9 cellular contexts compared by ENCODE assay signal in the genomic region with DNA sequence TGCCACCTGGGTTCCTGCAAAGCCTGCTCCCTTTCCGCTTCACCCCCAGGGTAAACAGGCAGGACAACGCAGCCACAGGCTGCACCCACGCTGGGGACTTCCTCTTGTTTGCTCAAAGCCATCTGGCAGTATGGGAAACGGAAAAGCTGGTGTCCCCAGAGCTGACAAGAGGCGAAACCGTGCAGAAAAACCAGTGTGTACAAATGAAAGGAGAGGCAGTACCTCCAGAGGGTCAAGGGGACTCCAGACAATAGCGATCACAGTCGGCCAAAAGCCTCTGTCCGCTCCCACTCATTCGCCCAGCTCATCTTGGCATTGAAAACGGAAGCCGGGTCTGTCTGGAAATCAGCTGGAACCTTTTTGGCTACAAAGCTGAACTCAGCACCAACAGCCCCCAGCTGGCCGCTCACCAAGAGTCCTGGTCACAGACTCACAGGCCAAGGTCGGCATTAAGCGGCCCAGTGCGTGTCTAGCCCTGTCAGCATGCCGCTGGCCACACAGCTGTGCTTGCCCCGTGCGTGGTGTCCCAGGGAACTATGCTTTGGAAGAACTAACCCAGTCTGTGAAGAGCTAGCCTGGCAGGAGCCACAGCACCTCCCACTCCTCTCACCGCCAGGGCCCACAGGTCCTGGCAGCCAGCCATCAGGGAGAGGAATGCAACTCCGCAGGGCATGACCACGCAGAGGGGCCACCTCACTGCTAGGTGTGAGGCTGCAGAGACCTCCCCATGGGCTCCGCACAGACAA. TPM values are rescaled to one million over a fixed set of nuclear protein-coding genes. Genes with fewer than 3 reads are reported as not detected.
A peak's percentile ranks its signal among the peaks of the same experiment; 100 is the strongest.
DNase-seq lines count a peak whose midpoint lies in the region; ATAC-seq and TF ChIP-seq lines count a peak whose summit lies in the region.
"Had no signal": no experiment of that assay in that cellular context is flagged by ENCODE, and none has a peak within 500 bp of the region (broad histone marks: within the 10 kb centered on the region; RNA-seq: fewer than 3 reads in every experiment).

No MANE protein-coding gene starts in this region.

- peak overlapping the region; percentile 51 for H3K4me3 Mint-ChIP-seq in mesothelial cell of epicardium

- H3K9me3 Mint-ChIP-seq in mesothelial cell of epicardium, result no peaks in the 10 kb centered on the region

- peak overlapping the region in 1 of 2 donors; percentile 8 for H3K4me3 ChIP-seq in uterus

- no peaks in the 10 kb centered on the region for H3K27me3 ChIP-seq in uterus

- no peaks in the 10 kb centered on the region for H3K9me3 ChIP-seq in uterus
- H3K9me3 ChIP-seq: neutrophil had no signal

- peaks cover 11% of the 10 kb centered on the region for H3K36me3 Mint-ChIP-seq in mesothelial cell of epicardium

- peak overlapping the region; percentile 85 to 89 for H3K27ac ChIP-seq in uterus
- H3K27ac ChIP-seq: neutrophil had no signal

- TF ChIP-seq CTCF in mesothelial cell of epicardium (IDR thresholded peaks at IDR 0.05; ENCODE audit: unreplicated experiment) (no peak), uterus (IDR thresholded peaks at IDR 0.05) (no peak)

- peaks cover 81% of the 10 kb centered on the region for H3K4me1 Mint-ChIP-seq in mesothelial cell of epicardium

- ATAC-seq in GM18873 (IDR thresholded peaks at IDR 0.05; ENCODE audit: low FRiP score, unreplicated experiment), result peak; percentile 71
- no peak for ATAC-seq in HG02870 (IDR thresholded peaks at IDR 0.05; ENCODE audit: unreplicated experiment)
- ATAC-seq in HG02642 (IDR thresholded peaks at IDR 0.05; ENCODE audit: poor library complexity, unreplicated experiment), result no peak

- H3K36me3 ChIP-seq in uterus, result no peaks in the 10 kb centered on the region
- H3K36me3 ChIP-seq: neutrophil had no signal

- peak; percentile 72 for DNase-seq in NCI-H345 treated with DMSO at 0.1 percent for 48 hours (lab: John Stamatoyannopoulos, UW; ENCODE audit: unreplicated experiment)
- DNase-seq in dedifferentiated amniotic fluid mesenchymal stem cell (ENCODE audit: extremely low spot score), result peak; percentile 39
- DNase-seq in mesothelial cell of epicardium (ENCODE audit: low spot score in 2 of 2, unreplicated experiment in 2 of 2), result peak; percentile 77 to 82
- peak; percentile 61 to 71 for DNase-seq in uterus
- no peak for DNase-seq in T-helper 9 cell

- no peak for TF ChIP-seq POLR2A in uterus (IDR thresholded peaks at IDR 0.05)

- H3K27ac Mint-ChIP-seq in mesothelial cell of epicardium, result peak overlapping the region; percentile 97

- peaks cover 21 to 24% of the 10 kb centered on the region in 2 donors for H3K4me1 ChIP-seq in uterus

- intact Hi-C loops in uterus (cut with DNase I; ENCODE audit: low total_unique reads), result no loop called here

- no peaks in the 10 kb centered on the region for H3K27me3 Mint-ChIP-seq in mesothelial cell of epicardium (ENCODE audit: low read depth)

RNA-seq across cellular contexts. Expression of a gene that starts 10.4 kb away (rescaled TPM):
- total RNA-seq in mesothelial cell of epicardium (427 to 461 TPM (median 452 TPM) in 3 replicates), uterus (100 to 1,000 TPM in 1 of 4 donors, 10 to 100 TPM in 3; 27.2 to 110 (median 47.5) TPM)
